Comparison of ENCODE assay signal across 29 cellular contexts in genomic region chr6:132932566-132932965, GRCh38.
DNase-seq lines count a peak whose midpoint lies in the region; ATAC-seq, FAIRE-seq and TF ChIP-seq lines count a peak whose summit lies in the region.
"Had no signal": no experiment of that assay in that cellular context is flagged by ENCODE, and none has a peak within 500 bp of the region (broad histone marks: within the 10 kb centered on the region; RNA-seq: fewer than 3 reads in every experiment).

No MANE protein-coding gene starts in this region.

- H2AFZ ChIP-seq in PC-3 (ENCODE audit: low read length) = no peak overlapping the region
- H2AFZ ChIP-seq in neural cell (ENCODE audit: low read depth, low read length) = peak overlapping the region; percentile 22

- H3K9me3 Mint-ChIP-seq in type B pancreatic cell = no peaks in the 10 kb centered on the region
- H3K9me3 Mint-ChIP-seq: activated CD4-positive, alpha-beta memory T cell treated with anti-CD3 and anti-CD28 coated beads for 36 hours; stimulated activated naive B cell treated with anti-CD40 and anti-IgM and Interleukin-4, amounts not matched to agents 10 μg/mL and 1 μg/mL and 100 μg/mL, for 72 hours; WTC11 had no signal

- H3K9me2 ChIP-seq in PC-3 (replicated peaks; ENCODE audit: low read length) = no peaks in the 10 kb centered on the region
- H3K9me2 ChIP-seq in neural cell (ENCODE audit: insufficient read depth, low read length) = no peaks in the 10 kb centered on the region

- peaks cover 21% of the 10 kb centered on the region for H3K27me3 Mint-ChIP-seq in type B pancreatic cell

- no peak for ATAC-seq in PC-3
- ATAC-seq in HG02884 (IDR thresholded peaks at IDR 0.05; ENCODE audit: unreplicated experiment) = no peak
- ATAC-seq: GM12878; left colon; naive thymus-derived CD4-positive, alpha-beta T cell; SK-N-SH treated with all-trans-retinoic acid at 6 μM for 48 hours; stimulated activated naive B cell treated with anti-CD40 and anti-IgM and Interleukin-4, amounts not matched to agents 10 μg/mL and 1 μg/mL and 100 μg/mL, for 72 hours had no signal

- H3K4me2 ChIP-seq in PC-3 (ENCODE audit: low read length) = peak overlapping the region; percentile 31; the same call in 1 of the 2 replicates
- H3K4me2 ChIP-seq in neural cell (ENCODE audit: low read length) = no peak overlapping the region
- H3K4me2 ChIP-seq: smooth muscle cell had no signal

- H4K20me1 ChIP-seq in PC-3 (ENCODE audit: low read length) (no peaks in the 10 kb centered on the region), neural cell (ENCODE audit: insufficient read depth) (no peaks in the 10 kb centered on the region)

- POLR2A ChIA-PET in PC-3 (lab: Charles Lee; ENCODE audit: unreplicated experiment) = no interaction called here

- no peak for TF ChIP-seq EP300 in neural cell (conservative IDR thresholded peaks at IDR 0.05; ENCODE audit: poor library complexity, severe bottlenecking)

- no peaks in the 10 kb centered on the region for H3K36me3 ChIP-seq in PC-3 (ENCODE audit: low read depth, low read length)
- H3K36me3 ChIP-seq in neural cell (ENCODE audit: insufficient read depth, low read length) = no peaks in the 10 kb centered on the region
- H3K36me3 ChIP-seq: adrenal gland, vagina had no signal

- peaks cover 56% of the 10 kb centered on the region for H3K4me1 Mint-ChIP-seq in type B pancreatic cell (ENCODE audit: unreplicated experiment)
- H3K4me1 Mint-ChIP-seq: stimulated activated naive B cell treated with anti-CD40 and anti-IgM and Interleukin-4, amounts not matched to agents 10 μg/mL and 1 μg/mL and 100 μg/mL, for 72 hours had no signal

- no peak for TF ChIP-seq POLR2A in GM12892 (IDR thresholded peaks at IDR 0.05; ENCODE audit: low read depth, low read length)

- peaks cover 20% of the 10 kb centered on the region for H3K4me1 ChIP-seq in PC-3 (ENCODE audit: insufficient read depth, low read length)
- H3K4me1 ChIP-seq: adrenal gland, vagina had no signal

- no peak for TF ChIP-seq RAD21 in neural cell (conservative IDR thresholded peaks at IDR 0.05)

- H3F3A ChIP-seq in PC-3 (ENCODE audit: low read length, unreplicated experiment) (no peaks in the 10 kb centered on the region), neural cell (ENCODE audit: insufficient read depth, low read length, poor library complexity, severe bottlenecking) (peaks cover 7% of the 10 kb centered on the region)

- no peak overlapping the region for H3K4me3 ChIP-seq in PC-3 (ENCODE audit: low read length)
- peak overlapping the region; percentile 22 for H3K4me3 ChIP-seq in neural cell (ENCODE audit: low read length)
- H3K4me3 ChIP-seq: adrenal gland, GM12878, smooth muscle cell, vagina had no signal

- intact Hi-C loops in PC-3 (cut with micrococcal nuclease) = loop anchor here (10.0 kb wide), 1 partner anchor 108 kb away; no protein-coding TSS in a partner anchor

- no peak for TF ChIP-seq CTCF in PC-3 (conservative IDR thresholded peaks at IDR 0.05; ENCODE audit: low read depth, low read length)
- no peak for TF ChIP-seq CTCF in neural cell (IDR thresholded peaks at IDR 0.05; ENCODE audit: poor library complexity, severe bottlenecking)
- TF ChIP-seq CTCF in type B pancreatic cell (conservative IDR thresholded peaks at IDR 0.05) = no peak

- no peak for FAIRE-seq in GM12892 (lab: Jason Lieb, UNC)
- FAIRE-seq: bronchial epithelial cell, endothelial cell of umbilical vein, GM12878 had no signal

- DNase-seq in M059J (ENCODE audit: low read depth) (peak; percentile 40), PC-3 (no peak), type B pancreatic cell (ENCODE audit: extremely low spot score, unreplicated experiment) (no peak), AG08396 (ENCODE audit: low spot score) (no peak), GM12892 (ENCODE audit: insufficient read length) (no peak)
- DNase-seq: activated CD4-positive, alpha-beta memory T cell treated with anti-CD3 and anti-CD28 coated beads for 36 hours; activated gamma-delta T cell treated with Interleukin-2 at 50 U/mL for 16 hours; activated T-cell treated with anti-CD3 and anti-CD28 coated beads for 4 hours; adrenal gland; cortex of kidney; DMS79 treated with DMSO at 0.1 percent for 48 hours; Kasumi-1; left colon; mesendoderm; naive thymus-derived CD4-positive, alpha-beta T cell; NCI-H1048; NCI-H2171 treated with DMSO at 0.1 percent for 48 hours; stimulated activated CD4-positive, alpha-beta T cell treated with anti-CD3 and anti-CD28 coated beads, Interleukin-2, amount 100 ng/mL, for 48 hours; stimulated activated naive B cell treated with anti-CD40 and anti-IgM and Interleukin-4, amounts not matched to agents 10 μg/mL and 1 μg/mL and 100 μg/mL, for 72 hours had no signal

- H3K9ac ChIP-seq in PC-3 (ENCODE audit: low read length) (no peak overlapping the region), neural cell (ENCODE audit: low read length) (peak overlapping the region; percentile 46)

- H3K79me2 ChIP-seq in PC-3 (ENCODE audit: low read length) = no peaks in the 10 kb centered on the region
- H3K79me2 ChIP-seq in neural cell (replicated peaks; ENCODE audit: insufficient read depth, low read length) = no peaks in the 10 kb centered on the region

- CTCF ChIA-PET in PC-3 (lab: Charles Lee) = interaction anchor here (1.0 kb wide), 1 partner anchor 102 kb away, joined by 5 read pairs; no protein-coding TSS in a partner anchor

- no peaks in the 10 kb centered on the region for H3K27me3 ChIP-seq in PC-3 (ENCODE audit: low read length)
- H3K27me3 ChIP-seq in neural cell (ENCODE audit: insufficient read depth, low read depth, low read length) = no peaks in the 10 kb centered on the region
- H3K27me3 ChIP-seq: adrenal gland, vagina had no signal

- H3K27ac Mint-ChIP-seq in type B pancreatic cell = peak overlapping the region; percentile 59
- H3K27ac Mint-ChIP-seq: activated CD4-positive, alpha-beta memory T cell treated with anti-CD3 and anti-CD28 coated beads for 36 hours; naive thymus-derived CD4-positive, alpha-beta T cell; stimulated activated naive B cell treated with anti-CD40 and anti-IgM and Interleukin-4, amounts not matched to agents 10 μg/mL and 1 μg/mL and 100 μg/mL, for 72 hours; WTC11 had no signal

- BruUV-seq in PC-3 (replicated peaks; lab: Mats Ljungman, UMichigan) = no TSS peak

- no peaks in the 10 kb centered on the region for H3K9me3 ChIP-seq in PC-3 (ENCODE audit: low read length)
- H3K9me3 ChIP-seq in neural cell (ENCODE audit: low read length) = no peaks in the 10 kb centered on the region
- H3K9me3 ChIP-seq: adrenal gland, vagina had no signal

- H3K27ac ChIP-seq in PC-3 (ENCODE audit: low read length) (no peak overlapping the region), neural cell (ENCODE audit: low read length) (peak overlapping the region; percentile 82)
- H3K27ac ChIP-seq: adrenal gland, RWPE1, vagina had no signal

- peak overlapping the region; percentile 32 for H3K4me3 Mint-ChIP-seq in type B pancreatic cell
- H3K4me3 Mint-ChIP-seq: activated CD4-positive, alpha-beta memory T cell treated with anti-CD3 and anti-CD28 coated beads for 36 hours; naive thymus-derived CD4-positive, alpha-beta T cell; stimulated activated naive B cell treated with anti-CD40 and anti-IgM and Interleukin-4, amounts not matched to agents 10 μg/mL and 1 μg/mL and 100 μg/mL, for 72 hours; WTC11 had no signal

- H3K36me3 Mint-ChIP-seq in type B pancreatic cell = no peaks in the 10 kb centered on the region
- H3K36me3 Mint-ChIP-seq: activated CD4-positive, alpha-beta memory T cell treated with anti-CD3 and anti-CD28 coated beads for 36 hours; naive thymus-derived CD4-positive, alpha-beta T cell; stimulated activated naive B cell treated with anti-CD40 and anti-IgM and Interleukin-4, amounts not matched to agents 10 μg/mL and 1 μg/mL and 100 μg/mL, for 72 hours; WTC11 had no signal

TF ChIP-seq in neural cell, 6 proteins besides CTCF, POLR2A, EP300 and RAD21:
- TF ChIP-seq MXI1 (conservative IDR thresholded peaks at IDR 0.05; ENCODE audit: poor library complexity, severe bottlenecking) = no peak
- no peak for TF ChIP-seq TAF1 (IDR thresholded peaks at IDR 0.05; ENCODE audit: low read depth)
- TF ChIP-seq REST (IDR thresholded peaks at IDR 0.05; ENCODE audit: borderline replicate concordance) = no peak
- TF ChIP-seq POLR2AphosphoS5 (IDR thresholded peaks at IDR 0.05) = no peak
- TF ChIP-seq SMC3 (conservative IDR thresholded peaks at IDR 0.05; ENCODE audit: poor library complexity) = no peak
- no peak for TF ChIP-seq EZH2 (IDR thresholded peaks at IDR 0.05; ENCODE audit: borderline replicate concordance, insufficient read depth, low read length, poor library complexity, severe bottlenecking)
